Comparison of ENCODE assay signal across 7 cellular contexts in genomic region chr17:31318298-31319190, GRCh38. TPM values are rescaled to one million over a fixed set of nuclear protein-coding genes. Genes with fewer than 3 reads are reported as not detected.
DNase-seq lines count a peak whose midpoint lies in the region; ATAC-seq and TF ChIP-seq lines count a peak whose summit lies in the region.

No MANE protein-coding gene starts in this region.

- TF ChIP-seq POLR2A in erythroblast (IDR thresholded peaks at IDR 0.05; ENCODE audit: low read length) = no peak

- no peak for TF ChIP-seq CTCF in fibroblast of lung (conservative IDR thresholded peaks at IDR 0.05 in 1 of 2, IDR thresholded peaks at IDR 0.05 in 1 of 2; ENCODE audit: low read depth in 1 of 2, low read length in 2 of 2)

- peaks cover 64% of the 10 kb centered on the region for H3K4me1 Mint-ChIP-seq in activated T-cell treated with anti-CD3 and anti-CD28 coated beads, Interleukin-2, amount 50 U/mL, for 24 hours (ENCODE audit: low read depth)

- H3K36me3 Mint-ChIP-seq in activated T-cell treated with anti-CD3 and anti-CD28 coated beads, Interleukin-2, amount 50 U/mL, for 24 hours (ENCODE audit: low read depth) = peaks cover 27% of the 10 kb centered on the region

- no peaks in the 10 kb centered on the region for H3K9me3 Mint-ChIP-seq in activated T-cell treated with anti-CD3 and anti-CD28 coated beads, Interleukin-2, amount 50 U/mL, for 24 hours

- H3K27ac ChIP-seq in fibroblast of lung (ENCODE audit: insufficient read depth, low read length) = peak overlapping the region; percentile 15

- H3K4me1 ChIP-seq in fibroblast of lung (ENCODE audit: control insufficient read depth, extremely low read depth, insufficient read depth, low read length) = no peaks in the 10 kb centered on the region

- peak overlapping the region; percentile 69 for H3K4me3 Mint-ChIP-seq in activated T-cell treated with anti-CD3 and anti-CD28 coated beads, Interleukin-2, amount 50 U/mL, for 24 hours

- H3K36me3 ChIP-seq in fibroblast of lung (ENCODE audit: control insufficient read depth, insufficient read depth, low read length) = no peaks in the 10 kb centered on the region

- H4K20me1 ChIP-seq in fibroblast of lung (ENCODE audit: control insufficient read depth, extremely low read depth, insufficient read depth, low read length) = no peaks in the 10 kb centered on the region

- peak overlapping the region in 2 of 4 experiments; percentile 39 to 43 for H3K4me3 ChIP-seq in fibroblast of lung (replicated peaks in 1 of 4; ENCODE audit: control extremely low read depth in 1 of 4, insufficient read depth in 1 of 4, low read depth in 3 of 4, low read length in 4 of 4)

- ATAC-seq in GM19452 (IDR thresholded peaks at IDR 0.05; ENCODE audit: unreplicated experiment) (peak; percentile 34), GM18861 (IDR thresholded peaks at IDR 0.05; ENCODE audit: unreplicated experiment) (no peak)

- no peaks in the 10 kb centered on the region for H3K9me3 ChIP-seq in fibroblast of lung (ENCODE audit: control insufficient read depth, insufficient read depth, low read depth, low read length)

- H3K27me3 Mint-ChIP-seq in activated T-cell treated with anti-CD3 and anti-CD28 coated beads, Interleukin-2, amount 50 U/mL, for 24 hours = no peaks in the 10 kb centered on the region

- no peaks in the 10 kb centered on the region for H3K27me3 ChIP-seq in fibroblast of lung (ENCODE audit: control insufficient read depth, insufficient read depth, low read length)

- H2AFZ ChIP-seq in fibroblast of lung (ENCODE audit: low read length) = no peak overlapping the region

- H3K27ac Mint-ChIP-seq in activated T-cell treated with anti-CD3 and anti-CD28 coated beads, Interleukin-2, amount 50 U/mL, for 24 hours = peak overlapping the region; percentile 92

- peaks cover 2% of the 10 kb centered on the region for H3K79me2 ChIP-seq in fibroblast of lung (ENCODE audit: control insufficient read depth, insufficient read depth, low read length)

- DNase-seq in NCI-H1930 (lab: John Stamatoyannopoulos, UW) = peak; percentile 6 to 25
- peak; percentile 55 for DNase-seq in activated T-cell treated with anti-CD3 and anti-CD28 coated beads, Interleukin-2, amount 50 U/mL, for 24 hours
- peak; percentile 93 for DNase-seq in fibroblast of lung (ENCODE audit: low read depth in 2 of 2)
- peak; percentile 90 for DNase-seq in putamen (ENCODE audit: low spot score)
- no peak for DNase-seq in erythroblast (lab: John Stamatoyannopoulos, UW)

- no peak overlapping the region for H3K9ac ChIP-seq in fibroblast of lung (ENCODE audit: insufficient read depth, low read length)

- peak overlapping the region; percentile 17 for H3K4me2 ChIP-seq in fibroblast of lung (ENCODE audit: extremely low read depth, insufficient read depth, low read length)

RNA-seq across cellular contexts. Expression of gene EVI2A, which starts 2.9 kb away (rescaled TPM):
- 11.8 and 22.8 TPM in 2 replicates for total RNA-seq in fibroblast of lung
- 0.77 and 3.0 TPM in 2 replicates for polyA plus RNA-seq in fibroblast of lung
- polyA plus RNA-seq in fibroblast of lung (2012) = 0.69 and 2.8 TPM in 2 replicates
- not detected in 2 replicates for polyA minus RNA-seq in fibroblast of lung (ENCODE audit: low replicate concordance)

RNA-seq across cellular contexts. Expression of gene EVI2B, which starts 4.7 kb away (rescaled TPM):
- total RNA-seq in fibroblast of lung = 0.26 and 0.33 TPM in 2 replicates
- polyA plus RNA-seq in fibroblast of lung = 0.68 and 3.4 TPM in 2 replicates
- polyA plus RNA-seq in fibroblast of lung (2012) = 0.19 and 1.4 TPM in 2 replicates
- polyA minus RNA-seq in fibroblast of lung (ENCODE audit: low replicate concordance) = 0.33 TPM in 1 of 2 replicates, not detected in the other

RNA-seq across cellular contexts. Expression of gene OMG, which starts 21.5 kb away (rescaled TPM):
- 26.8 and 57.0 TPM in 2 replicates for total RNA-seq in fibroblast of lung
- polyA plus RNA-seq in fibroblast of lung = 17.3 and 19.7 TPM in 2 replicates
- polyA plus RNA-seq in fibroblast of lung (2012) = 10.3 and 12.7 TPM in 2 replicates
- polyA minus RNA-seq in fibroblast of lung (ENCODE audit: low replicate concordance) = 3.0 TPM in 1 of 2 replicates, not detected in the other

Comparison
In these comparisons a context has a peak if more than half of its experiments do, and no peak if none do; other contexts are left out.
1. DNase-seq: peak in NCI-H1930 (2 of 2), activated T-cell treated with anti-CD3 and anti-CD28 coated beads, Interleukin-2, amount 50 U/mL, for 24 hours (single experiment), fibroblast of lung (2 of 2) and putamen (single experiment); none in erythroblast (0 of 2).